ENCODE assay signal across 9 cellular contexts in genomic region chr10:4981722-4982471, GRCh38. TPM values are rescaled to one million over a fixed set of nuclear protein-coding genes. Genes with fewer than 3 reads are reported as not detected.
DNase-seq lines count a peak whose midpoint lies in the region; ATAC-seq, FAIRE-seq and TF ChIP-seq lines count a peak whose summit lies in the region.
"Had no signal": no experiment of that assay in that cellular context is flagged by ENCODE, and none has a peak within 500 bp of the region (broad histone marks: within the 10 kb centered on the region; RNA-seq: fewer than 3 reads in every experiment).

No MANE protein-coding gene starts in this region.

- peaks cover 21% of the 10 kb centered on the region for H3K4me1 Mint-ChIP-seq in WTC11

- H3K4me3 ChIP-seq in AG10803 (ENCODE audit: low read length) (no peak overlapping the region), HFF-Myc (replicated peaks; ENCODE audit: low read depth, low read length) (no peak overlapping the region)

- CTCF ChIA-PET in WTC11 (lab: Charles Lee), result interaction anchor here (0.7 to 5.4 kb wide), 8 partner anchors 19 to 167 kb away, joined by 3 to 70 read pairs (median 5); partner anchors contain the start of gene AKR1C1

- POLR2A ChIA-PET in WTC11 (lab: Charles Lee), result no interaction called here

- H3K36me3 Mint-ChIP-seq in WTC11, result 0 out of 2 replicates have a peak, but pooled peaks cover 6% of the 10 kb centered on the region

- ATAC-seq in WTC11, result peak; percentile 90
- ATAC-seq in GM21723 (IDR thresholded peaks at IDR 0.05; ENCODE audit: unreplicated experiment), result no peak
- no peak for ATAC-seq in GM21390 (IDR thresholded peaks at IDR 0.05; ENCODE audit: unreplicated experiment)

- H3K9me3 Mint-ChIP-seq in WTC11, result peaks cover 21% of the 10 kb centered on the region
- H3K9me3 Mint-ChIP-seq: dendritic cell treated with granulocyte-macrophage colony-stimulating factor and Interleukin-4, amounts not matched to agents 40 ng/mL and 50 ng/mL, for 4 days had no signal

- peak; percentile 12 for DNase-seq in AG10803 (ENCODE audit: low read depth)
- no peak for DNase-seq in HFF-Myc (ENCODE audit: extremely low read depth, low read depth)
- DNase-seq in WTC11 (ENCODE audit: low spot score), result peak; percentile 30
- DNase-seq in iPS-NIHi11 (ENCODE audit: low spot score), result peak; percentile 44
- peak; percentile 36 for DNase-seq in urothelium cell line (ENCODE audit: low spot score)
- DNase-seq in C1 segment of cervical spinal cord (lab: John Stamatoyannopoulos, UW), result no peak

- TF ChIP-seq CTCF in AG10803 (conservative IDR thresholded peaks at IDR 0.05; ENCODE audit: low read length), result peak; percentile 42
- peak; percentile 33 for TF ChIP-seq CTCF in HFF-Myc (IDR thresholded peaks at IDR 0.05; ENCODE audit: low read depth, low read length, missing control alignments)
- peak; percentile 49 for TF ChIP-seq CTCF in WTC11 (IDR thresholded peaks at IDR 0.05)

- FAIRE-seq in urothelium cell line (lab: Jason Lieb, UNC), result no peak

- H3K27me3 Mint-ChIP-seq in WTC11 (ENCODE audit: low read depth), result no peaks in the 10 kb centered on the region; the same call in 1 of the 2 replicates
- H3K27me3 Mint-ChIP-seq: dendritic cell treated with granulocyte-macrophage colony-stimulating factor and Interleukin-4, amounts not matched to agents 40 ng/mL and 50 ng/mL, for 4 days had no signal

- H3K4me3 Mint-ChIP-seq in WTC11, result no peak overlapping the region; the same call in 1 of the 2 replicates
- H3K4me3 Mint-ChIP-seq: dendritic cell treated with granulocyte-macrophage colony-stimulating factor and Interleukin-4, amounts not matched to agents 40 ng/mL and 50 ng/mL, for 4 days had no signal

- no peak overlapping the region for H3K27ac Mint-ChIP-seq in WTC11
- H3K27ac Mint-ChIP-seq: dendritic cell treated with granulocyte-macrophage colony-stimulating factor and Interleukin-4, amounts not matched to agents 40 ng/mL and 50 ng/mL, for 4 days had no signal

TF ChIP-seq in WTC11, 78 proteins besides CTCF, POLR2A, EP300 and RAD21:
- no peak for TF ChIP-seq ZNF232 (CRISPR knock-in tag; IDR thresholded peaks at IDR 0.05)
- TF ChIP-seq, protein P1, sequence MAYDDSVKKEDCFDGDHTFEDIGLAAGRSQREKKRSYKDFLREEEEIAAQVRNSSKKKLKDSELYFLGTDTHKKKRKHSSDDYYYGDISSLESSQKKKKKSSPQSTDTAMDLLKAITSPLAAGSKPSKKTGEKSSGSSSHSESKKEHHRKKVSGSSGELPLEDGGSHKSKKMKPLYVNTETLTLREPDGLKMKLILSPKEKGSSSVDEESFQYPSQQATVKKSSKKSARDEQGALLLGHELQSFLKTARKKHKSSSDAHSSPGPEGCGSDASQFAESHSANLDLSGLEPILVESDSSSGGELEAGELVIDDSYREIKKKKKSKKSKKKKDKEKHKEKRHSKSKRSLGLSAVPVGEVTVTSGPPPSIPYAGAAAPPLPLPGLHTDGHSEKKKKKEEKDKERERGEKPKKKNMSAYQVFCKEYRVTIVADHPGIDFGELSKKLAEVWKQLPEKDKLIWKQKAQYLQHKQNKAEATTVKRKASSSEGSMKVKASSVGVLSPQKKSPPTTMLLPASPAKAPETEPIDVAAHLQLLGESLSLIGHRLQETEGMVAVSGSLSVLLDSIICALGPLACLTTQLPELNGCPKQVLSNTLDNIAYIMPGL (CRISPR knock-in tag; IDR thresholded peaks at IDR 0.05), result 0 out of 2 replicates have a peak, but pooled peaks have one; percentile 34
- TF ChIP-seq GABPB1 (CRISPR knock-in tag; IDR thresholded peaks at IDR 0.05), result peak; percentile 53
- TF ChIP-seq HMGA2 (CRISPR knock-in tag; IDR thresholded peaks at IDR 0.05), result no peak

RNA-seq across cellular contexts. Expression of gene AKR1C1, which starts 18.7 kb away (rescaled TPM):
- total RNA-seq in WTC11 (2021), result 3.9 to 4.3 TPM (median 4.1 TPM) in 3 replicates

RNA-seq across cellular contexts. Expression of gene AKR1C2, which starts 21.8 kb away (rescaled TPM):
- 1.1 to 1.3 TPM (median 1.2 TPM) in 3 replicates for total RNA-seq in WTC11 (2021)

Comparison
In these comparisons a context has a peak if more than half of its experiments do, and no peak if none do; other contexts are left out.
1. DNase-seq: peak in AG10803 (single experiment), WTC11 (single experiment), iPS-NIHi11 (single experiment) and urothelium cell line (single experiment); none in HFF-Myc (single experiment) and C1 segment of cervical spinal cord (0 of 14).
2. Peak in every context shown above with its lines, with median percentiles within 50 percentile points of each other: CTCF ChIP-seq.